In genomic region chr1:220770245-220770913, GRCh38 we compare ENCODE assay signal across 1 cellular context.
A peak's percentile ranks its signal among the peaks of the same experiment; 100 is the strongest.
TF ChIP-seq lines count a peak whose summit lies in the region.

No MANE protein-coding gene starts in this region.

TF ChIP-seq in GM12878, 131 proteins besides CTCF, POLR2A, EP300 and RAD21 (continues in another document):
- TF ChIP-seq FOXM1 (IDR thresholded peaks at IDR 0.05; ENCODE audit: low read depth, low read length) (no peak), IKZF1 (conservative IDR thresholded peaks at IDR 0.05) (peak; percentile 32), CHD4 (IDR thresholded peaks at IDR 0.05) (no peak), JUND (IDR thresholded peaks at IDR 0.05; ENCODE audit: low read depth, low read length) (no peak), ZBED1 (IDR thresholded peaks at IDR 0.05; ENCODE audit: borderline replicate concordance) (no peak), SPI1 (IDR thresholded peaks at IDR 0.05; ENCODE audit: borderline replicate concordance, insufficient read depth, low read depth, low read length) (peak; percentile 83; the same call in 1 of the 2 replicates), BCLAF1 (IDR thresholded peaks at IDR 0.05) (no peak), EGR1 (IDR thresholded peaks at IDR 0.05; ENCODE audit: borderline replicate concordance in 1 of 2, low read depth in 2 of 2, low read length in 2 of 2) (no peak), CUX1 (IDR thresholded peaks at IDR 0.05; ENCODE audit: insufficient replicate concordance, low read depth, low read length) (peak; percentile 64), KAT2A (conservative IDR thresholded peaks at IDR 0.05; ENCODE audit: control insufficient read depth, low read depth, low read length) (no peak), IKZF2 (IDR thresholded peaks at IDR 0.05) (0 out of 4 replicates have a peak, but pooled peaks of 1 of the 2 experiments have one; percentile 16), ZBTB11 (CRISPR knock-in tag; IDR thresholded peaks at IDR 0.05) (no peak), HDAC6 (IDR thresholded peaks at IDR 0.05; ENCODE audit: unreplicated experiment) (no peak), ZNF384 (IDR thresholded peaks at IDR 0.05; ENCODE audit: borderline replicate concordance, low read depth, low read length) (no peak), DPF2 (IDR thresholded peaks at IDR 0.05) (peak; percentile 48; the same call in 1 of the 2 replicates), IRF3 (IDR thresholded peaks at IDR 0.05) (no peak), BRCA1 (IDR thresholded peaks at IDR 0.05; ENCODE audit: low read depth, low read length) (no peak), CHD2 (IDR thresholded peaks at IDR 0.05; ENCODE audit: borderline replicate concordance, low read depth, low read length) (0 out of 2 replicates have a peak, but pooled peaks have one; percentile 28), BMI1 (IDR thresholded peaks at IDR 0.05; ENCODE audit: borderline replicate concordance) (no peak), SUZ12 (IDR thresholded peaks at IDR 0.05; ENCODE audit: unreplicated experiment) (no peak), TCF3 (IDR thresholded peaks at IDR 0.05; ENCODE audit: borderline replicate concordance, insufficient read depth, low read depth, low read length) (no peak), SMARCA5 (IDR thresholded peaks at IDR 0.05) (0 out of 2 replicates have a peak, but pooled peaks have one; percentile 14), MEF2B (IDR thresholded peaks at IDR 0.05; ENCODE audit: partially characterized antibody, poor library complexity, severe bottlenecking) (no peak), MTA2 (IDR thresholded peaks at IDR 0.05; ENCODE audit: low read depth) (no peak), MYC (IDR thresholded peaks at IDR 0.05; ENCODE audit: insufficient read depth, insufficient read length, insufficient replicate concordance, low read length, severe bottlenecking) (no peak), ZSCAN29 (IDR thresholded peaks at IDR 0.05) (no peak), PAX8 (IDR thresholded peaks at IDR 0.05) (no peak), CREM (IDR thresholded peaks at IDR 0.05; ENCODE audit: low read depth) (no peak), PKNOX1 (IDR thresholded peaks at IDR 0.05) (no peak), NFIC (IDR thresholded peaks at IDR 0.05; ENCODE audit: low read depth, low read length) (no peak)
- TF ChIP-seq, protein P1, sequence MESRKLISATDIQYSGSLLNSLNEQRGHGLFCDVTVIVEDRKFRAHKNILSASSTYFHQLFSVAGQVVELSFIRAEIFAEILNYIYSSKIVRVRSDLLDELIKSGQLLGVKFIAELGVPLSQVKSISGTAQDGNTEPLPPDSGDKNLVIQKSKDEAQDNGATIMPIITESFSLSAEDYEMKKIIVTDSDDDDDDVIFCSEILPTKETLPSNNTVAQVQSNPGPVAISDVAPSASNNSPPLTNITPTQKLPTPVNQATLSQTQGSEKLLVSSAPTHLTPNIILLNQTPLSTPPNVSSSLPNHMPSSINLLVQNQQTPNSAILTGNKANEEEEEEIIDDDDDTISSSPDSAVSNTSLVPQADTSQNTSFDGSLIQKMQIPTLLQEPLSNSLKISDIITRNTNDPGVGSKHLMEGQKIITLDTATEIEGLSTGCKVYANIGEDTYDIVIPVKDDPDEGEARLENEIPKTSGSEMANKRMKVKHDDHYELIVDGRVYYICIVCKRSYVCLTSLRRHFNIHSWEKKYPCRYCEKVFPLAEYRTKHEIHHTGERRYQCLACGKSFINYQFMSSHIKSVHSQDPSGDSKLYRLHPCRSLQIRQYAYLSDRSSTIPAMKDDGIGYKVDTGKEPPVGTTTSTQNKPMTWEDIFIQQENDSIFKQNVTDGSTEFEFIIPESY (IDR thresholded peaks at IDR 0.05) = no peak
- TF ChIP-seq, protein P2, sequence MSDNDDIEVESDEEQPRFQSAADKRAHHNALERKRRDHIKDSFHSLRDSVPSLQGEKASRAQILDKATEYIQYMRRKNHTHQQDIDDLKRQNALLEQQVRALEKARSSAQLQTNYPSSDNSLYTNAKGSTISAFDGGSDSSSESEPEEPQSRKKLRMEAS (IDR thresholded peaks at IDR 0.05; ENCODE audit: low read depth, low read length) = peak; percentile 60; the same call in 1 of the 2 replicates
- TF ChIP-seq, protein P3, sequence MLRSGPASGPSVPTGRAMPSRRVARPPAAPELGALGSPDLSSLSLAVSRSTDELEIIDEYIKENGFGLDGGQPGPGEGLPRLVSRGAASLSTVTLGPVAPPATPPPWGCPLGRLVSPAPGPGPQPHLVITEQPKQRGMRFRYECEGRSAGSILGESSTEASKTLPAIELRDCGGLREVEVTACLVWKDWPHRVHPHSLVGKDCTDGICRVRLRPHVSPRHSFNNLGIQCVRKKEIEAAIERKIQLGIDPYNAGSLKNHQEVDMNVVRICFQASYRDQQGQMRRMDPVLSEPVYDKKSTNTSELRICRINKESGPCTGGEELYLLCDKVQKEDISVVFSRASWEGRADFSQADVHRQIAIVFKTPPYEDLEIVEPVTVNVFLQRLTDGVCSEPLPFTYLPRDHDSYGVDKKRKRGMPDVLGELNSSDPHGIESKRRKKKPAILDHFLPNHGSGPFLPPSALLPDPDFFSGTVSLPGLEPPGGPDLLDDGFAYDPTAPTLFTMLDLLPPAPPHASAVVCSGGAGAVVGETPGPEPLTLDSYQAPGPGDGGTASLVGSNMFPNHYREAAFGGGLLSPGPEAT (IDR thresholded peaks at IDR 0.05; ENCODE audit: low read depth) = peak; percentile 72; the same call in 1 of the 2 replicates
- TF ChIP-seq, protein P4, sequence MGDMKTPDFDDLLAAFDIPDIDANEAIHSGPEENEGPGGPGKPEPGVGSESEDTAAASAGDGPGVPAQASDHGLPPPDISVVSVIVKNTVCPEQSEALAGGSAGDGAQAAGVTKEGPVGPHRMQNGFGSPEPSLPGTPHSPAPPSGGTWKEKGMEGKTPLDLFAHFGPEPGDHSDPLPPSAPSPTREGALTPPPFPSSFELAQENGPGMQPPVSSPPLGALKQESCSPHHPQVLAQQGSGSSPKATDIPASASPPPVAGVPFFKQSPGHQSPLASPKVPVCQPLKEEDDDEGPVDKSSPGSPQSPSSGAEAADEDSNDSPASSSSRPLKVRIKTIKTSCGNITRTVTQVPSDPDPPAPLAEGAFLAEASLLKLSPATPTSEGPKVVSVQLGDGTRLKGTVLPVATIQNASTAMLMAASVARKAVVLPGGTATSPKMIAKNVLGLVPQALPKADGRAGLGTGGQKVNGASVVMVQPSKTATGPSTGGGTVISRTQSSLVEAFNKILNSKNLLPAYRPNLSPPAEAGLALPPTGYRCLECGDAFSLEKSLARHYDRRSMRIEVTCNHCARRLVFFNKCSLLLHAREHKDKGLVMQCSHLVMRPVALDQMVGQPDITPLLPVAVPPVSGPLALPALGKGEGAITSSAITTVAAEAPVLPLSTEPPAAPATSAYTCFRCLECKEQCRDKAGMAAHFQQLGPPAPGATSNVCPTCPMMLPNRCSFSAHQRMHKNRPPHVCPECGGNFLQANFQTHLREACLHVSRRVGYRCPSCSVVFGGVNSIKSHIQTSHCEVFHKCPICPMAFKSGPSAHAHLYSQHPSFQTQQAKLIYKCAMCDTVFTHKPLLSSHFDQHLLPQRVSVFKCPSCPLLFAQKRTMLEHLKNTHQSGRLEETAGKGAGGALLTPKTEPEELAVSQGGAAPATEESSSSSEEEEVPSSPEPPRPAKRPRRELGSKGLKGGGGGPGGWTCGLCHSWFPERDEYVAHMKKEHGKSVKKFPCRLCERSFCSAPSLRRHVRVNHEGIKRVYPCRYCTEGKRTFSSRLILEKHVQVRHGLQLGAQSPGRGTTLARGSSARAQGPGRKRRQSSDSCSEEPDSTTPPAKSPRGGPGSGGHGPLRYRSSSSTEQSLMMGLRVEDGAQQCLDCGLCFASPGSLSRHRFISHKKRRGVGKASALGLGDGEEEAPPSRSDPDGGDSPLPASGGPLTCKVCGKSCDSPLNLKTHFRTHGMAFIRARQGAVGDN (IDR thresholded peaks at IDR 0.05) = peak; percentile 83
